In genomic region chr9:131008909-131009618, GRCh38 we compare ENCODE assay signal across 9 cellular contexts. TPM values are rescaled to one million over a fixed set of nuclear protein-coding genes. Genes with fewer than 3 reads are reported as not detected.
DNase-seq lines count a peak whose midpoint lies in the region; ATAC-seq and FAIRE-seq lines count a peak whose summit lies in the region.
"Had no signal": no experiment of that assay in that cellular context is flagged by ENCODE, and none has a peak within 500 bp of the region (broad histone marks: within the 10 kb centered on the region; RNA-seq: fewer than 3 reads in every experiment).

Gene LAMC3, plus strand, starts transcription at chr9:131009174. Its CDS starts 41 bp downstream, at chr9:131009215.

- H3K27me3 ChIP-seq in adipocyte (replicated peaks; ENCODE audit: control insufficient read depth, insufficient read depth, low read length), result peaks cover 6% of the 10 kb centered on the region
- H3K27me3 ChIP-seq in small intestine (ENCODE audit: control insufficient read depth in 2 of 2, insufficient read depth in 2 of 2, low read length in 2 of 2), result peaks cover 4 to 12% of the 10 kb centered on the region in 2 donors

- peaks cover 4% of the 10 kb centered on the region for H3K9me3 ChIP-seq in adipocyte (ENCODE audit: control insufficient read depth, low read length)
- no peaks in the 10 kb centered on the region for H3K9me3 ChIP-seq in small intestine (ENCODE audit: control insufficient read depth, low read depth)

- H3K4me1 ChIP-seq in adipocyte (ENCODE audit: control insufficient read depth, insufficient read depth, low read length), result peaks cover 10% of the 10 kb centered on the region
- H3K4me1 ChIP-seq in small intestine (ENCODE audit: control insufficient read depth in 2 of 2, insufficient read depth in 1 of 2, low read depth in 1 of 2, low read length in 1 of 2), result no peaks in the 10 kb centered on the region

- FAIRE-seq in urothelium cell line (lab: Jason Lieb, UNC), result no peak
- no peak for FAIRE-seq in small intestine (lab: Jason Lieb, UNC)
- FAIRE-seq: GM12878 had no signal

- ATAC-seq in Right ventricle myocardium superior (ENCODE audit: poor library complexity) (peak; percentile 57), Right ventricle myocardium inferior (no peak), GM18868 (IDR thresholded peaks at IDR 0.05; ENCODE audit: unreplicated experiment) (no peak)
- ATAC-seq: GM12878 had no signal

- intact Hi-C loops in Right ventricle myocardium superior (cut with DNase I), result no loop called here
- intact Hi-C loops in Right ventricle myocardium inferior (cut with DNase I), result loop anchor here (5.0 kb wide), 1 partner anchor 38 kb away; no protein-coding TSS in a partner anchor

- no peak within 1 kb of the TSS for H3K9ac ChIP-seq in adipocyte (ENCODE audit: low read length)

- no peak within 1 kb of the TSS for H3K27ac ChIP-seq in small intestine (ENCODE audit: low read depth in 1 of 2, low read length in 1 of 2)

- H3K36me3 ChIP-seq in adipocyte (ENCODE audit: control insufficient read depth, insufficient read depth, low read length, severe bottlenecking), result no peaks in the 10 kb centered on the region
- no peaks in the 10 kb centered on the region for H3K36me3 ChIP-seq in small intestine (ENCODE audit: control insufficient read depth in 2 of 2, insufficient read depth in 2 of 2, low read length in 2 of 2)

- WGBS in small intestine, 3 donors, result 7 to 11% (median 9%) methylated on average over 63 to 88 of the region's 88 CpGs

- DNase-seq in Right ventricle myocardium superior, result peak; percentile 40
- DNase-seq in Right ventricle myocardium inferior (ENCODE audit: missing footprints), result no peak
- DNase-seq in adipocyte (ENCODE audit: low read depth), result peak; percentile 51
- peak; percentile 73 for DNase-seq in left kidney (ENCODE audit: low read depth, low spot score)
- peak; percentile 87 for DNase-seq in urothelium cell line (ENCODE audit: low spot score)
- no peak for DNase-seq in COLO829 (ENCODE audit: low spot score)
- DNase-seq in small intestine, result no peak

- H3K4me3 ChIP-seq in adipocyte (ENCODE audit: low read length), result peak within 1 kb of the TSS; percentile 70
- H3K4me3 ChIP-seq in small intestine (ENCODE audit: low read depth in 1 of 2, low read length in 2 of 2), result peak within 1 kb of the TSS in 1 of 2 donors; percentile 8
- H3K4me3 ChIP-seq: GM12878 had no signal

RNA-seq across cellular contexts. Expression of gene LAMC3, which starts in this region (rescaled TPM):
- total RNA-seq in Right ventricle myocardium superior (0.03 TPM), Right ventricle myocardium inferior (0.22 TPM)
- polyA plus RNA-seq in small intestine, result under 1 TPM in 1 of 3 donors, not detected in 2; 0.25 TPM
- polyA plus RNA-seq: GM12878 had no signal

Comparison
In these comparisons a context has a peak if more than half of its experiments do, and no peak if none do; other contexts are left out.
1. Peak in DNase-seq and ATAC-seq in Right ventricle myocardium superior; RNA of the gene not detected or under 1 TPM.
2. DNase-seq: peak in adipocyte (single experiment), left kidney (single experiment) and urothelium cell line (single experiment); none in Right ventricle myocardium inferior (single experiment), COLO829 (single experiment) and small intestine (single experiment).